ENCODE assay signal across 28 cellular contexts in the genomic region with DNA sequence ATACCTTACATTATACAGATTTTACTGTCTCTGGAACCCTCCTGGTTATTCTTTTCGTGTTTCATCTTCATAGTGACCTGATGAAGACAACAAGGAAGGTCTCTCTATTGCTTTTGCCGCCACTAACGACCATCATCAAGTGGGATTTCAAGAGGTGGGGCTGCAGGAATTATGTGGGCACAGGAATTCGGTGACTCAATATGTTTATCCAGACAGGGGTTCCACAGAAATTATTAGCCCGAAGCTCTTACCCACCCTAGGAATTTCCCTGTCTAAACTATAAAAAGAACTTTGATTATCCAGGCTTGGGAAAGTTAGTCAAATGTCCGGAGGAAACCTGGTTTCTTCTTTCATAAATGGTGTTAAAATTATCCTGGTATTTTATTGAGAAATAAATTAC.
A peak's percentile ranks its signal among the peaks of the same experiment; 100 is the strongest.
DNase-seq lines count a peak whose midpoint lies in the region; ATAC-seq, FAIRE-seq and TF ChIP-seq lines count a peak whose summit lies in the region.
"Had no signal": no experiment of that assay in that cellular context is flagged by ENCODE, and none has a peak within 500 bp of the region (broad histone marks: within the 10 kb centered on the region; RNA-seq: fewer than 3 reads in every experiment).

No MANE protein-coding gene starts in this region.

- H3K27me3 ChIP-seq in right lobe of liver (no peaks in the 10 kb centered on the region), testis (no peaks in the 10 kb centered on the region)
- H3K27me3 ChIP-seq: BLaER1, MG63, SJSA1 had no signal

- no peak for TF ChIP-seq CTCF in nephron (IDR thresholded peaks at IDR 0.05; ENCODE audit: unreplicated experiment in 3 of 3)
- TF ChIP-seq CTCF in right lobe of liver (IDR thresholded peaks at IDR 0.05), result no peak
- no peak for TF ChIP-seq CTCF in testis (IDR thresholded peaks at IDR 0.05)

- FAIRE-seq in RCC 7860 (lab: Jason Lieb, UNC), result peak; percentile 44
- FAIRE-seq: A204.1, D721Med, G401.6, GM12878, HepG2 had no signal

- no peak for TF ChIP-seq POLR2A in GM18505 (IDR thresholded peaks at IDR 0.05; ENCODE audit: borderline replicate concordance, extremely low read depth, insufficient read depth, insufficient read length)
- no peak for TF ChIP-seq POLR2A in right lobe of liver (IDR thresholded peaks at IDR 0.05)
- TF ChIP-seq POLR2A in testis (IDR thresholded peaks at IDR 0.05), result no peak

- H3K36me3 Mint-ChIP-seq in nephron (ENCODE audit: low read depth), result no peaks in the 10 kb centered on the region

- no peak overlapping the region for H3K4me3 ChIP-seq in right lobe of liver
- H3K4me3 ChIP-seq in testis, result no peak overlapping the region
- H3K4me3 ChIP-seq: BLaER1, GM12878, MG63, SJSA1 had no signal

- peak overlapping the region in 1 of 3 experiments; percentile 42 for H3K27ac Mint-ChIP-seq in nephron
- H3K27ac Mint-ChIP-seq: CD4-positive, alpha-beta T cell had no signal

- WGBS in right lobe of liver (ENCODE audit: insufficient coverage, low coverage, low lambda C conversion rate, missing lambda C conversion rate), result 38% methylated on average over 6 of the region's 6 CpGs
- WGBS in testis, 2 donors, result 86 to 92% methylated on average over 6 of the region's 6 CpGs

- no peaks in the 10 kb centered on the region for H3K27me3 Mint-ChIP-seq in nephron (ENCODE audit: low read depth)
- H3K27me3 Mint-ChIP-seq: CD4-positive, alpha-beta T cell had no signal

- no peaks in the 10 kb centered on the region for H3K36me3 ChIP-seq in right lobe of liver
- no peaks in the 10 kb centered on the region for H3K36me3 ChIP-seq in testis (ENCODE audit: low read depth, missing control alignments)
- H3K36me3 ChIP-seq: BLaER1, MG63, SJSA1 had no signal

- ATAC-seq in GM18505 (IDR thresholded peaks at IDR 0.05; ENCODE audit: unreplicated experiment), result no peak
- ATAC-seq in right lobe of liver, result no peak
- ATAC-seq: GM12878, HCT116, HepG2, PC-3, Right ventricle myocardium inferior had no signal

- peaks cover 12% of the 10 kb centered on the region for H3K4me1 Mint-ChIP-seq in nephron

- peak overlapping the region in 2 of 3 experiments; percentile 19 to 63 for H3K4me3 Mint-ChIP-seq in nephron
- H3K4me3 Mint-ChIP-seq: CD4-positive, alpha-beta T cell had no signal

- H3K9me3 Mint-ChIP-seq in nephron, result peaks cover 5% of the 10 kb centered on the region

- no peak overlapping the region for H3K27ac ChIP-seq in right lobe of liver
- no peak overlapping the region for H3K27ac ChIP-seq in testis
- H3K27ac ChIP-seq: BLaER1, SJSA1 had no signal

- H3K4me1 ChIP-seq in right lobe of liver, result no peaks in the 10 kb centered on the region
- no peaks in the 10 kb centered on the region for H3K4me1 ChIP-seq in testis
- H3K4me1 ChIP-seq: SJSA1 had no signal

- H3K9me3 ChIP-seq in right lobe of liver (no peaks in the 10 kb centered on the region), testis (no peaks in the 10 kb centered on the region)
- H3K9me3 ChIP-seq: BLaER1, MG63, SJSA1 had no signal

- DNase-seq in Daoy (ENCODE audit: low read depth) (peak; percentile 4), RCC 7860 (ENCODE audit: low spot score) (peak; percentile 14), glomerular visceral epithelial cell (ENCODE audit: extremely low spot score) (peak; percentile 38), NOMO-1 treated with dmso at 0.1 percent for 144 hours (lab: John Stamatoyannopoulos, UW; ENCODE audit: unreplicated experiment) (no peak), right lobe of liver (no peak), testis (no peak)
- DNase-seq: CD4-positive, alpha-beta T cell; Karpas-422; MG63; NCI-H1105 treated with DMSO at 0.1 percent for 48 hours; NCI-H146; NCI-H1930; NCI-H2107; NCI-H446; NCI-H524 treated with DMSO at 0.1 percent for 48 hours; NCI-H774; PC-3 had no signal

- intact Hi-C loops in right lobe of liver (cut with DNase I), result no loop called here
- intact Hi-C loops in testis (cut with DNase I; ENCODE audit: low total_unique reads), result no loop called here

Comparison
In these comparisons a context has a peak if more than half of its experiments do, and no peak if none do; other contexts are left out.
1. DNase-seq: peak in Daoy (single experiment), RCC 7860 (single experiment) and glomerular visceral epithelial cell (single experiment); none in NOMO-1 treated with dmso at 0.1 percent for 144 hours (single experiment), right lobe of liver (0 of 3) and testis (single experiment).